1 cellular context compared by ENCODE assay signal in the genomic region with DNA sequence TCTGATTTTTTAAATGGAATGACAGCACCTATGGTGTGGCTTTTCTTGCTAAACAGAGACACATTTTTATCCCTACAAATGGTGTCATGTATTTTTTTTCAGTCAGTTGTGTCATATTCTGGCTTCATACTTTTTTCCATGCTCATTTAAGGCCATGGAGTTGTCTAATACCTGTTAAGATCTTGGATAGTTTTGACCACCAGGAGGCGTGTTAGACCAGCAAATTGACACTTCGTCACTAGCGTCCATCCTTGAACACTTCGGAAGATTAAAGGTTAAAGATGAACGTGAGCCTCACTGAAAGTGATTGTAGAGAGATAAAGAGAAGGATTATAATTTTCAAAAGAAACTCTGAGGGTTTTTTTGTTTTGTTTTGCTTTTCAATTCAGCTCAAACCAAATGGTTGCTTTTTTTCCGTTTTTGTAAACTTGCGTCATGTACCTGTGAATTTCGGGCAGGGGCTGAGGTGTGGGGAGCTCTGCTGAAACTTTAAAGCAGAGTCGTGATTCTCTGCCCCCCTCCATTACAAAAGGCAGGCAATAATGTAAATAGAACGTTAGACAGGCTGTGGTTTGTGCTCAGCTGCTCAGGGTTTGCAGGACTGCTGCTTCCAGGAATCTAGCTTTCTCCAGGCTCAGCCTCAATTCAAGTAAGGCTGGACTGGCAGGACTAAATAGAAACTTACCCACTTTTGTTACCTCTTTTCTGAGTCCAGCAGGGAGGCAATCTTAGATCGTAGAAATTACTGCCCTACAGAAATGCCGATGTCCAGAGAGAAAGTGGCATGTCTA.
A peak's percentile ranks its signal among the peaks of the same experiment; 100 is the strongest.
TF ChIP-seq lines count a peak whose summit lies in the region.

No MANE protein-coding gene starts in this region.

TF ChIP-seq in HepG2, 621 proteins besides CTCF, POLR2A, EP300 and RAD21 (continued from another document and continues in another):
- no peak for TF ChIP-seq ZEB1 (IDR thresholded peaks at IDR 0.05; ENCODE audit: insufficient replicate concordance, low read depth)
- TF ChIP-seq TERF1 (CRISPR knock-in tag; IDR thresholded peaks at IDR 0.05), result no peak
- TF ChIP-seq ZNF704 (CRISPR knock-in tag; IDR thresholded peaks at IDR 0.05; ENCODE audit: borderline replicate concordance), result no peak
- no peak for TF ChIP-seq CEBPG (CRISPR knock-in tag; IDR thresholded peaks at IDR 0.05)
- TF ChIP-seq BCLAF1 (IDR thresholded peaks at IDR 0.05), result no peak
- no peak for TF ChIP-seq ZZZ3 (CRISPR knock-in tag; IDR thresholded peaks at IDR 0.05; ENCODE audit: borderline replicate concordance)
- TF ChIP-seq MLLT10 (CRISPR knock-in tag; IDR thresholded peaks at IDR 0.05), result no peak
- no peak for TF ChIP-seq ATF1 (CRISPR knock-in tag; IDR thresholded peaks at IDR 0.05)
- TF ChIP-seq MEF2D (CRISPR knock-in tag; IDR thresholded peaks at IDR 0.05), result no peak
- TF ChIP-seq RAD51 (IDR thresholded peaks at IDR 0.05; ENCODE audit: borderline replicate concordance), result no peak
- no peak for TF ChIP-seq SUZ12 (IDR thresholded peaks at IDR 0.05; ENCODE audit: low read depth, low read length)
- TF ChIP-seq ZNF253 (CRISPR knock-in tag; IDR thresholded peaks at IDR 0.05; ENCODE audit: borderline replicate concordance), result no peak
- no peak for TF ChIP-seq SAFB2 (CRISPR knock-in tag; IDR thresholded peaks at IDR 0.05; ENCODE audit: borderline replicate concordance, low read depth)
- no peak for TF ChIP-seq MTF2 (CRISPR knock-in tag; IDR thresholded peaks at IDR 0.05; ENCODE audit: borderline replicate concordance)
- TF ChIP-seq, protein P1, sequence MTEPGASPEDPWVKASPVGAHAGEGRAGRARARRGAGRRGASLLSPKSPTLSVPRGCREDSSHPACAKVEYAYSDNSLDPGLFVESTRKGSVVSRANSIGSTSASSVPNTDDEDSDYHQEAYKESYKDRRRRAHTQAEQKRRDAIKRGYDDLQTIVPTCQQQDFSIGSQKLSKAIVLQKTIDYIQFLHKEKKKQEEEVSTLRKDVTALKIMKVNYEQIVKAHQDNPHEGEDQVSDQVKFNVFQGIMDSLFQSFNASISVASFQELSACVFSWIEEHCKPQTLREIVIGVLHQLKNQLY (CRISPR knock-in tag; IDR thresholded peaks at IDR 0.05), result no peak
- TF ChIP-seq, protein P2, sequence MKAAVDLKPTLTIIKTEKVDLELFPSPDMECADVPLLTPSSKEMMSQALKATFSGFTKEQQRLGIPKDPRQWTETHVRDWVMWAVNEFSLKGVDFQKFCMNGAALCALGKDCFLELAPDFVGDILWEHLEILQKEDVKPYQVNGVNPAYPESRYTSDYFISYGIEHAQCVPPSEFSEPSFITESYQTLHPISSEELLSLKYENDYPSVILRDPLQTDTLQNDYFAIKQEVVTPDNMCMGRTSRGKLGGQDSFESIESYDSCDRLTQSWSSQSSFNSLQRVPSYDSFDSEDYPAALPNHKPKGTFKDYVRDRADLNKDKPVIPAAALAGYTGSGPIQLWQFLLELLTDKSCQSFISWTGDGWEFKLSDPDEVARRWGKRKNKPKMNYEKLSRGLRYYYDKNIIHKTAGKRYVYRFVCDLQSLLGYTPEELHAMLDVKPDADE (CRISPR knock-in tag; IDR thresholded peaks at IDR 0.05), result no peak
- no peak for TF ChIP-seq NR2F6 (IDR thresholded peaks at IDR 0.05)
- peak; percentile 44; the same call in 1 of the 2 replicates for TF ChIP-seq NR2F6 (CRISPR knock-in tag; IDR thresholded peaks at IDR 0.05)
- TF ChIP-seq SMARCC2 (IDR thresholded peaks at IDR 0.05), result no peak
- TF ChIP-seq ZNF207 (IDR thresholded peaks at IDR 0.05; ENCODE audit: borderline replicate concordance), result no peak
- TF ChIP-seq, protein P3, sequence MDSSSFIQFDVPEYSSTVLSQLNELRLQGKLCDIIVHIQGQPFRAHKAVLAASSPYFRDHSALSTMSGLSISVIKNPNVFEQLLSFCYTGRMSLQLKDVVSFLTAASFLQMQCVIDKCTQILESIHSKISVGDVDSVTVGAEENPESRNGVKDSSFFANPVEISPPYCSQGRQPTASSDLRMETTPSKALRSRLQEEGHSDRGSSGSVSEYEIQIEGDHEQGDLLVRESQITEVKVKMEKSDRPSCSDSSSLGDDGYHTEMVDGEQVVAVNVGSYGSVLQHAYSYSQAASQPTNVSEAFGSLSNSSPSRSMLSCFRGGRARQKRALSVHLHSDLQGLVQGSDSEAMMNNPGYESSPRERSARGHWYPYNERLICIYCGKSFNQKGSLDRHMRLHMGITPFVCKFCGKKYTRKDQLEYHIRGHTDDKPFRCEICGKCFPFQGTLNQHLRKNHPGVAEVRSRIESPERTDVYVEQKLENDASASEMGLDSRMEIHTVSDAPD (CRISPR knock-in tag; IDR thresholded peaks at IDR 0.05), result no peak
- TF ChIP-seq SP140L (CRISPR knock-in tag; IDR thresholded peaks at IDR 0.05; ENCODE audit: borderline replicate concordance), result peak; percentile 91; the same call in 1 of the 2 replicates
- no peak for TF ChIP-seq GPN1 (CRISPR knock-in tag; IDR thresholded peaks at IDR 0.05; ENCODE audit: borderline replicate concordance)
- no peak for TF ChIP-seq ZBTB14 (CRISPR knock-in tag; IDR thresholded peaks at IDR 0.05)
- no peak for TF ChIP-seq ZFP82 (CRISPR knock-in tag; IDR thresholded peaks at IDR 0.05; ENCODE audit: borderline replicate concordance)
- TF ChIP-seq, protein P4, sequence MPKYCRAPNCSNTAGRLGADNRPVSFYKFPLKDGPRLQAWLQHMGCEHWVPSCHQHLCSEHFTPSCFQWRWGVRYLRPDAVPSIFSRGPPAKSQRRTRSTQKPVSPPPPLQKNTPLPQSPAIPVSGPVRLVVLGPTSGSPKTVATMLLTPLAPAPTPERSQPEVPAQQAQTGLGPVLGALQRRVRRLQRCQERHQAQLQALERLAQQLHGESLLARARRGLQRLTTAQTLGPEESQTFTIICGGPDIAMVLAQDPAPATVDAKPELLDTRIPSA (CRISPR knock-in tag; IDR thresholded peaks at IDR 0.05; ENCODE audit: borderline replicate concordance), result no peak
- no peak for TF ChIP-seq ZNF577 (CRISPR knock-in tag; IDR thresholded peaks at IDR 0.05; ENCODE audit: borderline replicate concordance, low read depth)
- TF ChIP-seq NR3C1 (CRISPR knock-in tag; IDR thresholded peaks at IDR 0.05), result no peak
- peak; percentile 26; the same call in 1 of the 2 replicates for TF ChIP-seq HNF4G (IDR thresholded peaks at IDR 0.05; ENCODE audit: borderline replicate concordance, low read depth, low read length)
- TF ChIP-seq HNF4G (CRISPR knock-in tag; IDR thresholded peaks at IDR 0.05; ENCODE audit: borderline replicate concordance, low read depth), result no peak
- no peak for TF ChIP-seq ZBTB42 (CRISPR knock-in tag; IDR thresholded peaks at IDR 0.05)
- no peak for TF ChIP-seq ZNF768 (CRISPR knock-in tag; IDR thresholded peaks at IDR 0.05)
- TF ChIP-seq ZBTB7A (CRISPR knock-in tag; IDR thresholded peaks at IDR 0.05), result no peak
- TF ChIP-seq FOXK1 (CRISPR knock-in tag; IDR thresholded peaks at IDR 0.05; ENCODE audit: borderline replicate concordance, low read depth), result no peak; the same call in 1 of the 2 replicates
- no peak for TF ChIP-seq NPAS2 (CRISPR knock-in tag; IDR thresholded peaks at IDR 0.05; ENCODE audit: borderline replicate concordance)
- no peak for TF ChIP-seq BORCS8-MEF2B (CRISPR knock-in tag; IDR thresholded peaks at IDR 0.05)
- no peak for TF ChIP-seq PATZ1 (CRISPR knock-in tag; IDR thresholded peaks at IDR 0.05)
- no peak for TF ChIP-seq HMGA1 (CRISPR knock-in tag; conservative IDR thresholded peaks at IDR 0.05)
- no peak for TF ChIP-seq JUN (CRISPR knock-in tag; IDR thresholded peaks at IDR 0.05)
- TF ChIP-seq, protein P5, sequence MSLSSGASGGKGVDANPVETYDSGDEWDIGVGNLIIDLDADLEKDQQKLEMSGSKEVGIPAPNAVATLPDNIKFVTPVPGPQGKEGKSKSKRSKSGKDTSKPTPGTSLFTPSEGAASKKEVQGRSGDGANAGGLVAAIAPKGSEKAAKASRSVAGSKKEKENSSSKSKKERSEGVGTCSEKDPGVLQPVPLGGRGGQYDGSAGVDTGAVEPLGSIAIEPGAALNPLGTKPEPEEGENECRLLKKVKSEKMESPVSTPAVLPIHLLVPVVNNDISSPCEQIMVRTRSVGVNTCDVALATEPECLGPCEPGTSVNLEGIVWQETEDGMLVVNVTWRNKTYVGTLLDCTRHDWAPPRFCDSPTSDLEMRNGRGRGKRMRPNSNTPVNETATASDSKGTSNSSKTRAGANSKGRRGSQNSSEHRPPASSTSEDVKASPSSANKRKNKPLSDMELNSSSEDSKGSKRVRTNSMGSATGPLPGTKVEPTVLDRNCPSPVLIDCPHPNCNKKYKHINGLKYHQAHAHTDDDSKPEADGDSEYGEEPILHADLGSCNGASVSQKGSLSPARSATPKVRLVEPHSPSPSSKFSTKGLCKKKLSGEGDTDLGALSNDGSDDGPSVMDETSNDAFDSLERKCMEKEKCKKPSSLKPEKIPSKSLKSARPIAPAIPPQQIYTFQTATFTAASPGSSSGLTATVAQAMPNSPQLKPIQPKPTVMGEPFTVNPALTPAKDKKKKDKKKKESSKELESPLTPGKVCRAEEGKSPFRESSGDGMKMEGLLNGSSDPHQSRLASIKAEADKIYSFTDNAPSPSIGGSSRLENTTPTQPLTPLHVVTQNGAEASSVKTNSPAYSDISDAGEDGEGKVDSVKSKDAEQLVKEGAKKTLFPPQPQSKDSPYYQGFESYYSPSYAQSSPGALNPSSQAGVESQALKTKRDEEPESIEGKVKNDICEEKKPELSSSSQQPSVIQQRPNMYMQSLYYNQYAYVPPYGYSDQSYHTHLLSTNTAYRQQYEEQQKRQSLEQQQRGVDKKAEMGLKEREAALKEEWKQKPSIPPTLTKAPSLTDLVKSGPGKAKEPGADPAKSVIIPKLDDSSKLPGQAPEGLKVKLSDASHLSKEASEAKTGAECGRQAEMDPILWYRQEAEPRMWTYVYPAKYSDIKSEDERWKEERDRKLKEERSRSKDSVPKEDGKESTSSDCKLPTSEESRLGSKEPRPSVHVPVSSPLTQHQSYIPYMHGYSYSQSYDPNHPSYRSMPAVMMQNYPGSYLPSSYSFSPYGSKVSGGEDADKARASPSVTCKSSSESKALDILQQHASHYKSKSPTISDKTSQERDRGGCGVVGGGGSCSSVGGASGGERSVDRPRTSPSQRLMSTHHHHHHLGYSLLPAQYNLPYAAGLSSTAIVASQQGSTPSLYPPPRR (CRISPR knock-in tag; IDR thresholded peaks at IDR 0.05; ENCODE audit: borderline replicate concordance), result no peak
- TF ChIP-seq ZNF598 (CRISPR knock-in tag; IDR thresholded peaks at IDR 0.05; ENCODE audit: borderline replicate concordance), result no peak
